ENCODE assay signal across 18 cellular contexts in the genomic region with DNA sequence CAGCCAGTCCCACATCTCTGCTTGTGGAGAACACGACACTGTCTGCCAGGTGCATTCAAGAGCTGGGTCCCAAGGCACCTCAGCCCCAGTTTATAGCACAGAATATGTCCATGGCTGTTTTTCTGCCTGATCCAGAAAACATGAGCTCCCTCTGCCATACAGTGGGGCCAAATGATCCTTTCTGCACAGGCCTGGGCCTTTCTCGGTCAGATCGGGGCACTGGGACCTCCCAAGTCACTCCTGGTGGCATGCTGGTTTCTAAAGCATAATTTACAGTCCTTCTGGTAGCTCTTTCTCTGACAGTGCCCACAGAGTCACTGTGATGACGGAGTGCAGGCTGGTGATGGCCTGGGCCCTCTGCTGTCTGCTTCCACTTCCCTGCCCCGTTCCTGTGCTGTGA.
DNase-seq lines count a peak whose midpoint lies in the region; ATAC-seq, FAIRE-seq and TF ChIP-seq lines count a peak whose summit lies in the region.
"Had no signal": no experiment of that assay in that cellular context is flagged by ENCODE, and none has a peak within 500 bp of the region (broad histone marks: within the 10 kb centered on the region; RNA-seq: fewer than 3 reads in every experiment).

No MANE protein-coding gene starts in this region.

- no peak for FAIRE-seq in H1 (lab: Jason Lieb, UNC)
- FAIRE-seq: A204.1, GM19239, HepG2 had no signal

- WGBS in H1 (ENCODE audit: extremely low coverage in 1 of 2, insufficient coverage in 1 of 2, insufficient read length in 1 of 2, insufficient replicate concordance in 2 of 2, low coverage in 1 of 2, low lambda C conversion rate in 2 of 2, missing lambda C conversion rate in 1 of 2), 2 experiments: 90% methylated on average over 5 of the region's 5 CpGs; no CpG with 5 or more reads in 1 of the 2 experiments

- H3K27ac ChIP-seq in GM23338 (ENCODE audit: low read depth) (no peak overlapping the region), H1 (ENCODE audit: low read depth, low read length) (no peak overlapping the region)
- H3K27ac ChIP-seq: GM23248 had no signal

- H2BK12ac ChIP-seq in H1 (ENCODE audit: low read depth, low read length): no peak overlapping the region

- no peak for TF ChIP-seq RAD21 in H1 (IDR thresholded peaks at IDR 0.05 in 1 of 2, conservative IDR thresholded peaks at IDR 0.05 in 1 of 2; ENCODE audit: low read depth in 2 of 2, low read length in 2 of 2)

- H3K4me3 ChIP-seq in GM23338 (no peak overlapping the region), H1 (ENCODE audit: extremely low read depth in 1 of 4, insufficient read depth in 2 of 4, low read depth in 3 of 4, low read length in 4 of 4) (no peak overlapping the region)
- H3K4me3 ChIP-seq: GM23248 had no signal

- no peaks in the 10 kb centered on the region for H3F3A ChIP-seq in GM23338 (replicated peaks; ENCODE audit: low read depth)

- H3K4me2 ChIP-seq in GM23338: no peak overlapping the region
- H3K4me2 ChIP-seq in H1 (ENCODE audit: insufficient read depth in 1 of 2, low read depth in 2 of 2, low read length in 2 of 2): no peak overlapping the region

- H3K27ac Mint-ChIP-seq in GM23338 (no peak overlapping the region), nephron progenitor cell (peak overlapping the region; percentile 21)
- peak overlapping the region; percentile 52 for H3K27ac Mint-ChIP-seq in stimulated activated naive B cell treated with anti-CD40 and anti-IgM and Interleukin-4, amounts not matched to agents 10 μg/mL and 1 μg/mL and 100 μg/mL, for 72 hours
- H3K27ac Mint-ChIP-seq: CD8-positive, alpha-beta T cell; IgD-negative memory B cell had no signal

- no peak overlapping the region for H4K5ac ChIP-seq in H1 (ENCODE audit: insufficient read length, low read depth, low read length)

- no peaks in the 10 kb centered on the region for H3K36me3 Mint-ChIP-seq in GM23338 (ENCODE audit: low read depth)
- H3K36me3 Mint-ChIP-seq in nephron progenitor cell (ENCODE audit: low read depth): no peaks in the 10 kb centered on the region
- H3K36me3 Mint-ChIP-seq in stimulated activated naive B cell treated with anti-CD40 and anti-IgM and Interleukin-4, amounts not matched to agents 10 μg/mL and 1 μg/mL and 100 μg/mL, for 72 hours: no peaks in the 10 kb centered on the region
- H3K36me3 Mint-ChIP-seq: CD8-positive, alpha-beta T cell; IgD-negative memory B cell had no signal

- H3K9me3 Mint-ChIP-seq in GM23338 (no peaks in the 10 kb centered on the region), nephron progenitor cell (no peaks in the 10 kb centered on the region)
- H3K9me3 Mint-ChIP-seq in stimulated activated naive B cell treated with anti-CD40 and anti-IgM and Interleukin-4, amounts not matched to agents 10 μg/mL and 1 μg/mL and 100 μg/mL, for 72 hours: no peaks in the 10 kb centered on the region
- H3K9me3 Mint-ChIP-seq: CD8-positive, alpha-beta T cell; IgD-negative memory B cell had no signal

- no peak for DNase-seq in GM23338 (ENCODE audit: low spot score)
- DNase-seq in H1 (ENCODE audit: low read depth in 1 of 2, low spot score in 2 of 2): no peak
- no peak for DNase-seq in nephron progenitor cell
- no peak for DNase-seq in stimulated activated naive B cell treated with anti-CD40 and anti-IgM and Interleukin-4, amounts not matched to agents 10 μg/mL and 1 μg/mL and 100 μg/mL, for 72 hours
- DNase-seq in putamen (ENCODE audit: low spot score): no peak
- no peak for DNase-seq in occipital lobe (lab: John Stamatoyannopoulos, UW)
- DNase-seq: AML-193; Calu3; CD8-positive, alpha-beta T cell; DMS79 treated with DMSO at 0.1 percent for 48 hours; GF-D8; GM23248; KBM-7 had no signal

- H3K27me3 Mint-ChIP-seq in GM23338 (ENCODE audit: insufficient read depth, low read depth, poor library complexity) (peaks cover 5% of the 10 kb centered on the region), nephron progenitor cell (ENCODE audit: low read depth, poor library complexity) (peaks cover 38% of the 10 kb centered on the region)
- peaks cover 7 to 21% of the 10 kb centered on the region in 2 donors for H3K27me3 Mint-ChIP-seq in stimulated activated naive B cell treated with anti-CD40 and anti-IgM and Interleukin-4, amounts not matched to agents 10 μg/mL and 1 μg/mL and 100 μg/mL, for 72 hours

- H3K9me3 ChIP-seq in H1 (ENCODE audit: insufficient read depth in 2 of 2, low read depth in 1 of 2, low read length in 1 of 2): no peaks in the 10 kb centered on the region

- H3K18ac ChIP-seq in H1 (ENCODE audit: extremely low read depth, low read length): no peak overlapping the region

- H3K79me2 ChIP-seq in GM23338 (replicated peaks; ENCODE audit: insufficient read depth): no peaks in the 10 kb centered on the region
- H3K79me2 ChIP-seq in H1 (ENCODE audit: control insufficient read depth in 1 of 2, insufficient read depth in 2 of 2, low read length in 2 of 2): no peaks in the 10 kb centered on the region

- TF ChIP-seq POLR2A in H1 (IDR thresholded peaks at IDR 0.05; ENCODE audit: control extremely low read depth in 1 of 2, low read depth in 2 of 2, low read length in 2 of 2): no peak

- no peak overlapping the region for H3K4me3 Mint-ChIP-seq in GM23338
- no peak overlapping the region for H3K4me3 Mint-ChIP-seq in nephron progenitor cell
- H3K4me3 Mint-ChIP-seq in stimulated activated naive B cell treated with anti-CD40 and anti-IgM and Interleukin-4, amounts not matched to agents 10 μg/mL and 1 μg/mL and 100 μg/mL, for 72 hours: no peak overlapping the region
- H3K4me3 Mint-ChIP-seq: CD8-positive, alpha-beta T cell; IgD-negative memory B cell had no signal

- no peak overlapping the region for H2AK5ac ChIP-seq in H1 (ENCODE audit: low read depth, low read length)

- no peaks in the 10 kb centered on the region for H3K79me1 ChIP-seq in H1 (ENCODE audit: low read depth, low read length)

- H4K91ac ChIP-seq in H1 (replicated peaks; ENCODE audit: insufficient read length, low read length): no peak overlapping the region

- POLR2A ChIA-PET in H1 (lab: Charles Lee; ENCODE audit: partially characterized antibody): no interaction called here

- no peaks in the 10 kb centered on the region for H3K27me3 ChIP-seq in GM23338 (ENCODE audit: insufficient read depth)
- no peaks in the 10 kb centered on the region for H3K27me3 ChIP-seq in H1 (replicated peaks in 1 of 4; ENCODE audit: control insufficient read depth in 3 of 4, extremely low read depth in 1 of 4, insufficient read depth in 3 of 4, low read length in 3 of 4)

- H3K4ac ChIP-seq in H1 (replicated peaks; ENCODE audit: insufficient read length, low read depth, low read length): no peak overlapping the region

- no peak for TF ChIP-seq EP300 in H1 (IDR thresholded peaks at IDR 0.05; ENCODE audit: borderline replicate concordance in 1 of 2, low read depth in 2 of 2, low read length in 2 of 2)

- H3K4me1 ChIP-seq in GM23338 (ENCODE audit: insufficient read depth) (no peaks in the 10 kb centered on the region), H1 (replicated peaks in 1 of 4; ENCODE audit: control insufficient read depth in 3 of 4, insufficient read depth in 4 of 4, low read length in 3 of 4) (no peaks in the 10 kb centered on the region)

- CTCF ChIA-PET in H1 (lab: Charles Lee; ENCODE audit: partially characterized antibody): interaction anchor here (0.8 kb wide), 1 partner anchor 64 kb away, joined by 3 read pairs; no protein-coding TSS in a partner anchor

- H2BK120ac ChIP-seq in H1 (replicated peaks; ENCODE audit: low read depth, low read length): no peak overlapping the region

- H2BK5ac ChIP-seq in H1 (ENCODE audit: low read depth, low read length): 0 out of 2 replicates have a peak overlapping the region, but pooled peaks have one; percentile 22

- no peak overlapping the region for H2BK20ac ChIP-seq in H1 (ENCODE audit: low read length)

- no peaks in the 10 kb centered on the region for H3K23me2 ChIP-seq in H1 (ENCODE audit: low read depth, low read length)

- TF ChIP-seq CTCF in GM23338 (conservative IDR thresholded peaks at IDR 0.05; ENCODE audit: low read depth in 2 of 2): no peak
- no peak for TF ChIP-seq CTCF in H1 (IDR thresholded peaks at IDR 0.05; ENCODE audit: control extremely low read depth in 1 of 3, insufficient read depth in 1 of 3, low read depth in 1 of 3, low read length in 3 of 3)
- no peak for TF ChIP-seq CTCF in nephron progenitor cell (IDR thresholded peaks at IDR 0.05)

- no peak overlapping the region for H3K23ac ChIP-seq in H1 (ENCODE audit: insufficient read length)

- H4K8ac ChIP-seq in H1 (ENCODE audit: extremely low read depth, insufficient read depth, low read length): no peak overlapping the region

- H4K20me1 ChIP-seq in GM23338 (replicated peaks; ENCODE audit: insufficient read depth): no peaks in the 10 kb centered on the region
- no peaks in the 10 kb centered on the region for H4K20me1 ChIP-seq in H1 (replicated peaks in 1 of 2; ENCODE audit: control insufficient read depth in 1 of 2, insufficient read depth in 2 of 2, low read length in 2 of 2)

- H3K56ac ChIP-seq in H1 (replicated peaks; ENCODE audit: insufficient read length, low read depth, low read length): no peak overlapping the region

- no peaks in the 10 kb centered on the region for H3K9me2 ChIP-seq in GM23338 (ENCODE audit: insufficient read depth)

- H3K4me1 Mint-ChIP-seq in GM23338 (peaks cover 6% of the 10 kb centered on the region; the same call in 2 of the 3 replicates), nephron progenitor cell (peaks cover 69% of the 10 kb centered on the region)
- H3K4me1 Mint-ChIP-seq in stimulated activated naive B cell treated with anti-CD40 and anti-IgM and Interleukin-4, amounts not matched to agents 10 μg/mL and 1 μg/mL and 100 μg/mL, for 72 hours: peaks cover 12 to 42% of the 10 kb centered on the region in 2 donors
- H3K4me1 Mint-ChIP-seq: IgD-negative memory B cell had no signal

- no peaks in the 10 kb centered on the region for H3K36me3 ChIP-seq in GM23338 (ENCODE audit: insufficient read depth)
- no peaks in the 10 kb centered on the region for H3K36me3 ChIP-seq in H1 (ENCODE audit: control insufficient read depth in 2 of 4, insufficient read depth in 4 of 4, low read length in 3 of 4)

- H2BK15ac ChIP-seq in H1 (ENCODE audit: low read length): no peak overlapping the region

- H3K14ac ChIP-seq in H1 (ENCODE audit: insufficient read length): no peak overlapping the region

- peak overlapping the region; percentile 38; the same call in 1 of the 2 replicates for H2AFZ ChIP-seq in GM23338
- H2AFZ ChIP-seq in H1 (ENCODE audit: low read length): no peak overlapping the region
- H2AFZ ChIP-seq: GM23248 had no signal

- H3K9ac ChIP-seq in H1 (replicated peaks in 1 of 4; ENCODE audit: extremely low read depth in 1 of 4, low read depth in 3 of 4, low read length in 3 of 4): no peak overlapping the region
- H3K9ac ChIP-seq: GM23248 had no signal

- no peak for ATAC-seq in GM23338
- peak; percentile 24 to 33 for ATAC-seq in stimulated activated naive B cell treated with anti-CD40 and anti-IgM and Interleukin-4, amounts not matched to agents 10 μg/mL and 1 μg/mL and 100 μg/mL, for 72 hours (replicated peaks)
- ATAC-seq in GM18861 (IDR thresholded peaks at IDR 0.05; ENCODE audit: unreplicated experiment): no peak
- ATAC-seq: CD8-positive, alpha-beta T cell; HepG2 had no signal

TF ChIP-seq in GM23338, 12 proteins besides CTCF, POLR2A, EP300 and RAD21 (continues in another document):
- TF ChIP-seq POLR2AphosphoS5 (IDR thresholded peaks at IDR 0.05; ENCODE audit: low read depth): no peak
- TF ChIP-seq ZNF114 (CRISPR knock-in tag; IDR thresholded peaks at IDR 0.05): no peak

Comparison
In these comparisons a context has a peak if more than half of its experiments do, and no peak if none do; other contexts are left out.
1. ATAC-seq: peak in stimulated activated naive B cell treated with anti-CD40 and anti-IgM and Interleukin-4, amounts not matched to agents 10 μg/mL and 1 μg/mL and 100 μg/mL, for 72 hours (2 of 2); none in GM23338 (single experiment) and GM18861 (single experiment).